ENCODE assay signal across 20 cellular contexts in the genomic region with DNA sequence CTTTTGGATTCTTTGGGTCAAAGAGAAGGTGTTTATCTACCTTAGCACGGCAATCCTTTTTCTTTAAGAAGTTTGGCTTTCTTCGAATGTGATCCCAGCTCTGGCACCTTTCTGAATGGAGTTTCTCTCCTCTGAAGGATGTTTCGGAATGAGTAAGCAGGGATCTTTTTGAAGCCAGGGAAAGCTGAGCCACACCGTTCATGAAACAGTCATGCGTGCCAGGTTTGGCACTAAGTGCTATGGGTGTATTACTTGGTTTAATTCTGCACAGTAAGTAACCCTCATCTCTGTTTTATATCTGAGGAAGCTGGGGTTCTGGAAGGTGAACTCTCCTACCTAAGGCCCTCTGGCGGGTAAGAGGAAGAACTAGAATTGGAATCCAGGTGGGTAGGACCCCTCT.
"Had no signal": no experiment of that assay in that cellular context is flagged by ENCODE, and none has a peak within 500 bp of the region (broad histone marks: within the 10 kb centered on the region; RNA-seq: fewer than 3 reads in every experiment).

No MANE protein-coding gene starts in this region.

- H3K4me3 ChIP-seq: body of pancreas, gastrocnemius medialis, ovary had no signal

- ATAC-seq: activated CD4-positive, CD25-positive, alpha-beta regulatory T cell treated with anti-CD3 and anti-CD28 coated beads, Interleukin-2, amount 50 U/mL, for 24 hours; activated CD8-positive, alpha-beta memory T cell treated with anti-CD3 and anti-CD28 coated beads, Interleukin-2, amount 10 ng/mL, durations not matched to agents 7 days and 5 days; body of pancreas; left ventricle myocardium superior; natural killer cell treated with Interleukin-12 subunit alpha and Interleukin-12 subunit beta and Interleukin-15 and Interleukin-18, amount 100 ng/mL, for 72 hours; right cardiac atrium had no signal

- H3K27ac ChIP-seq: body of pancreas, gastrocnemius medialis, ovary, VCaP had no signal

- H3K27me3 ChIP-seq: body of pancreas, gastrocnemius medialis, ovary had no signal

- H3K4me1 ChIP-seq: body of pancreas had no signal

- H3K36me3 ChIP-seq: gastrocnemius medialis, ovary had no signal

- H3K9me3 ChIP-seq: body of pancreas, gastrocnemius medialis, ovary had no signal

- DNase-seq: activated CD4-positive, alpha-beta memory T cell treated with anti-CD3 and anti-CD28 coated beads, Interleukin-2, amount 10 ng/mL, durations not matched to agents 7 days and 5 days; activated CD4-positive, alpha-beta T cell treated with anti-CD3 and anti-CD28 coated beads, Interleukin-2, amount 10 ng/mL, durations not matched to agents 24 days and 14 days; activated CD8-positive, alpha-beta memory T cell treated with anti-CD3 and anti-CD28 coated beads, Interleukin-2, amount 10 ng/mL, durations not matched to agents 7 days and 5 days; activated gamma-delta T cell; activated naive CD4-positive, alpha-beta T cell treated with anti-CD3 and anti-CD28 coated beads, Interleukin-2, amount 50 U/mL, for 16 hours; anterior cingulate cortex; body of pancreas; erythroblast; gastrocnemius medialis; hypothalamus; left ventricle myocardium superior; ovary; right cardiac atrium; stimulated activated CD4-positive, alpha-beta T cell treated with anti-CD3 and anti-CD28 coated beads, Interleukin-12 subunit alpha, Interleukin-12 subunit beta, amount 100 ng/mL, for 4 hours; stimulated activated CD4-positive, alpha-beta T cell treated with anti-CD3 and anti-CD28 coated beads, Interleukin-4, amount 100 ng/mL, for 4 hours; substantia nigra; T-helper 2 cell had no signal
